9 cellular contexts compared by ENCODE assay signal in genomic region chr9:98848450-98849149, GRCh38. TPM values are rescaled to one million over a fixed set of nuclear protein-coding genes. Genes with fewer than 3 reads are reported as not detected.
A peak's percentile ranks its signal among the peaks of the same experiment; 100 is the strongest.
DNase-seq lines count a peak whose midpoint lies in the region; ATAC-seq, FAIRE-seq and TF ChIP-seq lines count a peak whose summit lies in the region.
"Had no signal": no experiment of that assay in that cellular context is flagged by ENCODE, and none has a peak within 500 bp of the region (broad histone marks: within the 10 kb centered on the region; RNA-seq: fewer than 3 reads in every experiment).

No MANE protein-coding gene starts in this region.

- DNase-seq in D721Med (ENCODE audit: insufficient read length, low spot score) (peak; percentile 62), KBM-7 (peak; percentile 81), RKO (ENCODE audit: low spot score) (peak; percentile 87), fibroblast of the aortic adventitia (ENCODE audit: low read depth) (peak; percentile 92), neural crest cell (ENCODE audit: low read depth, low spot score) (peak; percentile 90)
- DNase-seq in activated T-helper 1 cell treated with anti-CD3 and anti-CD28 coated beads, Interleukin-2, amount 50 U/mL, for 16 hours (ENCODE audit: low read depth in 1 of 2, low spot score in 1 of 2) = peak; percentile 51 to 61
- peak; percentile 66 for DNase-seq in stimulated activated naive CD4-positive, alpha-beta T cell treated with Interleukin-2 at 50 U/mL for 16 hours (lab: John Stamatoyannopoulos, UW)

- TF ChIP-seq CTCF in D721Med (IDR thresholded peaks at IDR 0.05; ENCODE audit: insufficient read depth, missing control alignments) (peak; percentile 97), fibroblast of the aortic adventitia (IDR thresholded peaks at IDR 0.05; ENCODE audit: insufficient read depth, low read length) (peak; percentile 94), neural crest cell (conservative IDR thresholded peaks at IDR 0.05) (peak; percentile 97)

- H3K9me3 Mint-ChIP-seq in neural crest cell = no peaks in the 10 kb centered on the region

- peaks cover 10% of the 10 kb centered on the region for H3K4me1 Mint-ChIP-seq in neural crest cell

- H3K27ac Mint-ChIP-seq in neural crest cell (ENCODE audit: unreplicated experiment) = peak overlapping the region; percentile 4

- no peak overlapping the region for H3K4me3 ChIP-seq in fibroblast of the aortic adventitia (ENCODE audit: low read depth, low read length)

- FAIRE-seq in D721Med (lab: Jason Lieb, UNC) = no peak
- FAIRE-seq: endometrium had no signal

- ATAC-seq in GM21515 (IDR thresholded peaks at IDR 0.05; ENCODE audit: unreplicated experiment) = peak; percentile 88

- no peak overlapping the region for H3K4me3 Mint-ChIP-seq in neural crest cell

- in situ Hi-C loops in KBM-7 (cut with MboI; ENCODE audit: low pct_unique_long_range_greater_than_20kb, low sequenced_read_pairs) = loop anchor here (25.0 kb wide), 1 partner anchor 289 kb away; no protein-coding TSS in a partner anchor

- H3K27me3 Mint-ChIP-seq in neural crest cell (ENCODE audit: low read depth) = no peaks in the 10 kb centered on the region

- H3K36me3 Mint-ChIP-seq in neural crest cell (ENCODE audit: low read depth) = no peaks in the 10 kb centered on the region

RNA-seq across cellular contexts. Expression of gene GALNT12, which starts 41.1 kb away (rescaled TPM):
- total RNA-seq in fibroblast of the aortic adventitia (ENCODE audit: low replicate concordance) (24.9 and 138 TPM in 2 replicates), neural crest cell (4.6 and 4.9 TPM in 2 replicates)

RNA-seq across cellular contexts. Expression of gene ANKS6, which starts 52.2 kb away (rescaled TPM):
- total RNA-seq in fibroblast of the aortic adventitia (ENCODE audit: low replicate concordance) = 12.7 and 13.8 TPM in 2 replicates
- 27.4 and 30.9 TPM in 2 replicates for total RNA-seq in neural crest cell
